35 cellular contexts compared by ENCODE assay signal in the genomic region with DNA sequence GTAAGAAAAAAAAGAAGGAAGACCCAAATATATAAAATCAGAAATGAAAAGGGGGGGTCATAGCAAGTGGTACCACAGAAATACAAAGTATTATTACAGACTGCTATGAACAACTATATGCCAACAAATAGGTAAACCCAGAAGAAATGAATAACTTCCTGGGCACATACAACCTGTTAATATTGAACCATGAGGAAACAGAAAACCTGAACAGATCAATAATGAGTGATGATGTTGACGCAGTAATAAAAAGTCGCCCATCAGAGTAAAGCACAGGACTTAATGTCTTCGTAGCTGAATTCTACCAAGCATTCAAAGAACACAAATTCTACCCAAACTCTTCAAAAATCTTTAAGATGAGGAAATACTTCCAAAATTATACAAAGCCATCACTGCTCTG.
"Had no signal": no experiment of that assay in that cellular context is flagged by ENCODE, and none has a peak within 500 bp of the region (broad histone marks: within the 10 kb centered on the region; RNA-seq: fewer than 3 reads in every experiment).

No MANE protein-coding gene starts in this region.

- H3K9ac ChIP-seq: KMS-11 had no signal

- H3K4me2 ChIP-seq: KMS-11 had no signal

- H3K4me3 ChIP-seq: MG63 had no signal

- H3K27me3 ChIP-seq: MG63 had no signal

- H3K9me3 ChIP-seq: MG63 had no signal

- H3K36me3 ChIP-seq: MG63 had no signal

- DNase-seq: Kasumi-1, KG1, MG63, MM.1S, MV-4-11, NCI-H1048, NCI-H1092, NCI-H1092 treated with DMSO at 0.1 percent for 48 hours, NCI-H1105, NCI-H1105 treated with DMSO at 0.1 percent for 48 hours, NCI-H1417, NCI-H1417 treated with DMSO at 0.1 percent for 48 hours, NCI-H1436, NCI-H1436 treated with DMSO at 0.1 percent for 48 hours, NCI-H146, NCI-H1694, NCI-H1694 treated with DMSO at 0.1 percent for 48 hours, NCI-H187, NCI-H187 treated with DMSO at 0.1 percent for 48 hours, NCI-H1930, NCI-H2029, NCI-H2029 treated with DMSO at 0.1 percent for 48 hours, NCI-H2081, NCI-H2081 treated with DMSO at 0.1 percent for 48 hours, NCI-H2107, NCI-H2171, NCI-H2171 treated with DMSO at 0.1 percent for 48 hours, NCI-H2227 treated with DMSO at 0.1 percent for 48 hours, NCI-H226, NCI-H345, NCI-H446, NCI-H446 treated with DMSO at 0.1 percent for 48 hours, NCI-H510A, NCI-H510A treated with DMSO at 0.1 percent for 48 hours had no signal

- H3K27ac ChIP-seq: KMS-11 had no signal
